Comparison of ENCODE assay signal across 26 cellular contexts in genomic region chr9:21001581-21001980, GRCh38. TPM values are rescaled to one million over a fixed set of nuclear protein-coding genes. Genes with fewer than 3 reads are reported as not detected.
DNase-seq lines count a peak whose midpoint lies in the region; ATAC-seq, FAIRE-seq and TF ChIP-seq lines count a peak whose summit lies in the region.
"Had no signal": no experiment of that assay in that cellular context is flagged by ENCODE, and none has a peak within 500 bp of the region (broad histone marks: within the 10 kb centered on the region; RNA-seq: fewer than 3 reads in every experiment).

No MANE protein-coding gene starts in this region.

- ATAC-seq in gastrocnemius medialis (no peak), GM19467 (IDR thresholded peaks at IDR 0.05; ENCODE audit: unreplicated experiment) (no peak)
- ATAC-seq in stimulated activated naive B cell treated with anti-CD40 and anti-IgM and Interleukin-4, amounts not matched to agents 10 μg/mL and 1 μg/mL and 100 μg/mL, for 72 hours (replicated peaks), result no peak
- ATAC-seq: heart left ventricle, psoas muscle had no signal

- peaks cover 12% of the 10 kb centered on the region for H3K9me3 Mint-ChIP-seq in activated CD4-positive, alpha-beta memory T cell treated with anti-CD3 and anti-CD28 coated beads for 36 hours
- H3K9me3 Mint-ChIP-seq in activated CD4-positive, alpha-beta memory T cell treated with anti-CD3 and anti-CD28 coated beads, Interleukin-2, amount 10 ng/mL, durations not matched to agents 7 days and 5 days, result peaks cover 4% of the 10 kb centered on the region
- H3K9me3 Mint-ChIP-seq in activated naive CD8-positive, alpha-beta T cell treated with anti-CD3 and anti-CD28 coated beads for 36 hours, result peaks cover 19% of the 10 kb centered on the region
- peaks cover 8 to 12% of the 10 kb centered on the region in 2 donors for H3K9me3 Mint-ChIP-seq in stimulated activated naive B cell treated with anti-CD40 and anti-IgM and Interleukin-4, amounts not matched to agents 10 μg/mL and 1 μg/mL and 100 μg/mL, for 72 hours

- H3K27me3 Mint-ChIP-seq in activated CD4-positive, alpha-beta memory T cell treated with anti-CD3 and anti-CD28 coated beads for 36 hours, result no peaks in the 10 kb centered on the region
- no peaks in the 10 kb centered on the region for H3K27me3 Mint-ChIP-seq in activated CD4-positive, alpha-beta memory T cell treated with anti-CD3 and anti-CD28 coated beads, Interleukin-2, amount 10 ng/mL, durations not matched to agents 7 days and 5 days
- H3K27me3 Mint-ChIP-seq in activated naive CD8-positive, alpha-beta T cell treated with anti-CD3 and anti-CD28 coated beads for 36 hours, result no peaks in the 10 kb centered on the region
- H3K27me3 Mint-ChIP-seq in stimulated activated naive B cell treated with anti-CD40 and anti-IgM and Interleukin-4, amounts not matched to agents 10 μg/mL and 1 μg/mL and 100 μg/mL, for 72 hours, result no peaks in the 10 kb centered on the region
- H3K27me3 Mint-ChIP-seq: B cell had no signal

- no peaks in the 10 kb centered on the region for H3K4me1 ChIP-seq in small intestine (ENCODE audit: control insufficient read depth in 2 of 2, insufficient read depth in 1 of 2, low read depth in 1 of 2, low read length in 1 of 2)
- H3K4me1 ChIP-seq in gastrocnemius medialis, result no peaks in the 10 kb centered on the region
- H3K4me1 ChIP-seq: heart left ventricle, psoas muscle had no signal

- CTCF ChIA-PET in activated CD4-positive, alpha-beta memory T cell treated with anti-CD3 and anti-CD28 coated beads for 36 hours (lab: Charles Lee), result no interaction called here
- CTCF ChIA-PET in activated CD4-positive, alpha-beta memory T cell treated with anti-CD3 and anti-CD28 coated beads, Interleukin-2, amount 10 ng/mL, durations not matched to agents 7 days and 5 days (lab: Charles Lee), result interaction anchor here (1.0 kb wide), 1 partner anchor 60 kb away, joined by 3 read pairs; no protein-coding TSS in a partner anchor

- H3K4me1 Mint-ChIP-seq in activated CD4-positive, alpha-beta memory T cell treated with anti-CD3 and anti-CD28 coated beads for 36 hours (ENCODE audit: low read depth), result peaks cover 33% of the 10 kb centered on the region
- peaks cover 28% of the 10 kb centered on the region for H3K4me1 Mint-ChIP-seq in activated CD4-positive, alpha-beta memory T cell treated with anti-CD3 and anti-CD28 coated beads, Interleukin-2, amount 10 ng/mL, durations not matched to agents 7 days and 5 days
- H3K4me1 Mint-ChIP-seq in activated naive CD8-positive, alpha-beta T cell treated with anti-CD3 and anti-CD28 coated beads for 36 hours, result peaks cover 28% of the 10 kb centered on the region
- peaks cover 12 to 14% of the 10 kb centered on the region in 2 donors for H3K4me1 Mint-ChIP-seq in stimulated activated naive B cell treated with anti-CD40 and anti-IgM and Interleukin-4, amounts not matched to agents 10 μg/mL and 1 μg/mL and 100 μg/mL, for 72 hours

- H3K27ac ChIP-seq in KOPT-K1 (ENCODE audit: low read depth, low read length, poor library complexity, severe bottlenecking), result peak overlapping the region; percentile 37
- peak overlapping the region in 1 of 2 donors; percentile 58 for H3K27ac ChIP-seq in small intestine (ENCODE audit: low read depth in 1 of 2, low read length in 1 of 2)
- H3K27ac ChIP-seq in gastrocnemius medialis, result no peak overlapping the region
- H3K27ac ChIP-seq: dorsolateral prefrontal cortex, psoas muscle, upper lobe of left lung had no signal

- no peak overlapping the region for H3K4me3 Mint-ChIP-seq in activated CD4-positive, alpha-beta memory T cell treated with anti-CD3 and anti-CD28 coated beads for 36 hours
- no peak overlapping the region for H3K4me3 Mint-ChIP-seq in activated CD4-positive, alpha-beta memory T cell treated with anti-CD3 and anti-CD28 coated beads, Interleukin-2, amount 10 ng/mL, durations not matched to agents 7 days and 5 days
- peak overlapping the region; percentile 3 for H3K4me3 Mint-ChIP-seq in activated naive CD8-positive, alpha-beta T cell treated with anti-CD3 and anti-CD28 coated beads for 36 hours
- no peak overlapping the region for H3K4me3 Mint-ChIP-seq in stimulated activated naive B cell treated with anti-CD40 and anti-IgM and Interleukin-4, amounts not matched to agents 10 μg/mL and 1 μg/mL and 100 μg/mL, for 72 hours
- H3K4me3 Mint-ChIP-seq: B cell had no signal

- in situ Hi-C loops in gastrocnemius medialis (cut with MboI; ENCODE audit: low sequenced_read_pairs in 4 of 4), result no loop called here

- H3K27me3 ChIP-seq in small intestine (ENCODE audit: control insufficient read depth in 2 of 2, insufficient read depth in 2 of 2, low read length in 2 of 2) (no peaks in the 10 kb centered on the region), gastrocnemius medialis (no peaks in the 10 kb centered on the region)
- H3K27me3 ChIP-seq: dorsolateral prefrontal cortex, heart left ventricle, Peyer's patch, upper lobe of left lung had no signal

- no peak for DNase-seq in activated CD4-positive, alpha-beta memory T cell treated with anti-CD3 and anti-CD28 coated beads for 36 hours
- DNase-seq in activated CD4-positive, alpha-beta memory T cell treated with anti-CD3 and anti-CD28 coated beads, Interleukin-2, amount 10 ng/mL, durations not matched to agents 7 days and 5 days, result no peak
- DNase-seq in activated naive CD8-positive, alpha-beta T cell treated with anti-CD3 and anti-CD28 coated beads for 36 hours, result no peak
- DNase-seq in small intestine (peak; percentile 16), gastrocnemius medialis (no peak)
- DNase-seq in stimulated activated naive B cell treated with anti-CD40 and anti-IgM and Interleukin-4, amounts not matched to agents 10 μg/mL and 1 μg/mL and 100 μg/mL, for 72 hours, result no peak
- DNase-seq: activated CD4-positive, CD25-positive, alpha-beta regulatory T cell treated with anti-CD3 and anti-CD28 coated beads, Interleukin-2, amount 50 U/mL, for 72 hours; activated gamma-delta T cell treated with Interleukin-2 at 50 U/mL for 16 hours; cerebellar nuclear complex; dorsolateral prefrontal cortex; H7; heart left ventricle; KG1; NCI-H146; NCI-H510A; NK-92 treated with Interleukin-12 subunit alpha and Interleukin-12 subunit beta, amount 100 ng/mL, for 24 hours; Peyer's patch; psoas muscle; stimulated activated CD8-positive, alpha-beta memory T cell treated with anti-CD3 and anti-CD28 coated beads, Interleukin-4, amount 100 ng/mL, for 48 hours; substantia nigra; upper lobe of left lung had no signal

- intact Hi-C loops in activated CD4-positive, alpha-beta memory T cell treated with anti-CD3 and anti-CD28 coated beads for 36 hours (cut with micrococcal nuclease), result loop anchor here (1.0 to 2.0 kb wide), 2 partner anchors 27 to 379 kb away; partner anchors contain the start of gene MLLT3
- intact Hi-C loops in gastrocnemius medialis (cut with DNase I; ENCODE audit: low total_unique reads), result no loop called here

- H3K27ac Mint-ChIP-seq in activated CD4-positive, alpha-beta memory T cell treated with anti-CD3 and anti-CD28 coated beads for 36 hours, result peak overlapping the region; percentile 47
- H3K27ac Mint-ChIP-seq in activated CD4-positive, alpha-beta memory T cell treated with anti-CD3 and anti-CD28 coated beads, Interleukin-2, amount 10 ng/mL, durations not matched to agents 7 days and 5 days, result no peak overlapping the region
- peak overlapping the region; percentile 66 for H3K27ac Mint-ChIP-seq in activated naive CD8-positive, alpha-beta T cell treated with anti-CD3 and anti-CD28 coated beads for 36 hours
- H3K27ac Mint-ChIP-seq in stimulated activated naive B cell treated with anti-CD40 and anti-IgM and Interleukin-4, amounts not matched to agents 10 μg/mL and 1 μg/mL and 100 μg/mL, for 72 hours, result no peak overlapping the region
- H3K27ac Mint-ChIP-seq: B cell had no signal

- H3K4me3 ChIP-seq in small intestine (ENCODE audit: low read depth in 1 of 2, low read length in 2 of 2) (no peak overlapping the region), gastrocnemius medialis (no peak overlapping the region)
- H3K4me3 ChIP-seq: dorsolateral prefrontal cortex, heart left ventricle, Peyer's patch, psoas muscle, upper lobe of left lung had no signal

- FAIRE-seq in small intestine (lab: Jason Lieb, UNC), result no peak
- FAIRE-seq: HTR-8/SVneo had no signal

- H3K36me3 Mint-ChIP-seq in activated CD4-positive, alpha-beta memory T cell treated with anti-CD3 and anti-CD28 coated beads for 36 hours, result peaks cover 32% of the 10 kb centered on the region
- H3K36me3 Mint-ChIP-seq in activated CD4-positive, alpha-beta memory T cell treated with anti-CD3 and anti-CD28 coated beads, Interleukin-2, amount 10 ng/mL, durations not matched to agents 7 days and 5 days (ENCODE audit: low read depth), result peaks cover 63% of the 10 kb centered on the region
- H3K36me3 Mint-ChIP-seq in activated naive CD8-positive, alpha-beta T cell treated with anti-CD3 and anti-CD28 coated beads for 36 hours, result peaks cover 55% of the 10 kb centered on the region
- H3K36me3 Mint-ChIP-seq in stimulated activated naive B cell treated with anti-CD40 and anti-IgM and Interleukin-4, amounts not matched to agents 10 μg/mL and 1 μg/mL and 100 μg/mL, for 72 hours, result peaks cover 34 to 42% of the 10 kb centered on the region in 2 donors

- H3K36me3 ChIP-seq in KOPT-K1 (ENCODE audit: insufficient read depth, low read length), result peaks cover 39% of the 10 kb centered on the region
- H3K36me3 ChIP-seq in small intestine (ENCODE audit: control insufficient read depth in 2 of 2, insufficient read depth in 2 of 2, low read length in 2 of 2), result no peaks in the 10 kb centered on the region
- no peaks in the 10 kb centered on the region for H3K36me3 ChIP-seq in gastrocnemius medialis

- no peak for TF ChIP-seq CTCF in gastrocnemius medialis (IDR thresholded peaks at IDR 0.05 in 4 of 5, conservative IDR thresholded peaks at IDR 0.05 in 1 of 5)

- TF ChIP-seq POLR2A in gastrocnemius medialis (IDR thresholded peaks at IDR 0.05), result no peak

- POLR2A ChIA-PET in activated CD4-positive, alpha-beta memory T cell treated with anti-CD3 and anti-CD28 coated beads for 36 hours (lab: Charles Lee), result interaction anchor here (0.6 kb wide), 1 partner anchor 29 kb away, joined by 5 read pairs; no protein-coding TSS in a partner anchor
- POLR2A ChIA-PET in activated CD4-positive, alpha-beta memory T cell treated with anti-CD3 and anti-CD28 coated beads, Interleukin-2, amount 10 ng/mL, durations not matched to agents 7 days and 5 days (lab: Charles Lee), result no interaction called here

- peaks cover 9% of the 10 kb centered on the region for H3K9me3 ChIP-seq in KOPT-K1 (ENCODE audit: insufficient read depth, low read length, poor library complexity, severe bottlenecking)
- no peaks in the 10 kb centered on the region for H3K9me3 ChIP-seq in small intestine (ENCODE audit: control insufficient read depth, low read depth)
- no peaks in the 10 kb centered on the region for H3K9me3 ChIP-seq in gastrocnemius medialis
- H3K9me3 ChIP-seq: Peyer's patch, upper lobe of left lung had no signal

- 31 to 61% (median 41%) methylated on average over 1 of the region's 1 CpG for WGBS in small intestine, 3 donors

RNA-seq across cellular contexts. Expression of gene HACD4, which starts 29.9 kb away (rescaled TPM):
- 1 to 10 TPM; 1.9 to 2.4 TPM for total RNA-seq in activated CD4-positive, alpha-beta memory T cell treated with anti-CD3 and anti-CD28 coated beads for 36 hours
- total RNA-seq in activated CD4-positive, alpha-beta memory T cell treated with anti-CD3 and anti-CD28 coated beads, Interleukin-2, amount 10 ng/mL, durations not matched to agents 7 days and 5 days, result 10 to 100 TPM; 14.8 to 15.6 TPM
- total RNA-seq in activated naive CD8-positive, alpha-beta T cell treated with anti-CD3 and anti-CD28 coated beads for 36 hours, result 1 to 10 TPM; 5.2 to 5.3 TPM
- polyA plus RNA-seq in small intestine, result under 1 TPM; 0.22 to 0.94 (median 0.81) TPM
- total RNA-seq in gastrocnemius medialis, result under 1 TPM; 0.15 to 0.71 (median 0.44) TPM
- total RNA-seq: A172 had no signal

Comparison
In these comparisons a context has a peak if more than half of its experiments do, and no peak if none do; other contexts are left out.
1. H3K27ac Mint-ChIP-seq: peak in activated CD4-positive, alpha-beta memory T cell treated with anti-CD3 and anti-CD28 coated beads for 36 hours (single experiment) and activated naive CD8-positive, alpha-beta T cell treated with anti-CD3 and anti-CD28 coated beads for 36 hours (single experiment); none in activated CD4-positive, alpha-beta memory T cell treated with anti-CD3 and anti-CD28 coated beads, Interleukin-2, amount 10 ng/mL, durations not matched to agents 7 days and 5 days (single experiment) and stimulated activated naive B cell treated with anti-CD40 and anti-IgM and Interleukin-4, amounts not matched to agents 10 μg/mL and 1 μg/mL and 100 μg/mL, for 72 hours (single experiment).